16 cellular contexts compared by ENCODE assay signal in genomic region chr1:165795894-165796293, GRCh38. TPM values are rescaled to one million over a fixed set of nuclear protein-coding genes. Genes with fewer than 3 reads are reported as not detected.
A peak's percentile ranks its signal among the peaks of the same experiment; 100 is the strongest.
DNase-seq lines count a peak whose midpoint lies in the region; ATAC-seq and TF ChIP-seq lines count a peak whose summit lies in the region.
"Had no signal": no experiment of that assay in that cellular context is flagged by ENCODE, and none has a peak within 500 bp of the region (broad histone marks: within the 10 kb centered on the region; RNA-seq: fewer than 3 reads in every experiment).

No MANE protein-coding gene starts in this region.

- H3K27ac Mint-ChIP-seq in endodermal cell (peak overlapping the region; percentile 89), T-cell (no peak overlapping the region)
- H3K27ac Mint-ChIP-seq: CD14-positive monocyte; CD8-positive, alpha-beta T cell had no signal

- H3K27me3 ChIP-seq in endodermal cell (ENCODE audit: control insufficient read depth, insufficient read depth, low read length, poor library complexity, severe bottlenecking) = no peaks in the 10 kb centered on the region
- H3K27me3 ChIP-seq: BLaER1 had no signal

- H3K9me3 Mint-ChIP-seq in endodermal cell (peaks cover 14% of the 10 kb centered on the region), T-cell (peaks cover 0 to 9% (median 0%) of the 10 kb centered on the region in 3 donors)
- H3K9me3 Mint-ChIP-seq: CD8-positive, alpha-beta T cell had no signal

- H3K4me1 Mint-ChIP-seq in endodermal cell = peaks cover 8% of the 10 kb centered on the region
- H3K4me1 Mint-ChIP-seq in T-cell = no peaks in the 10 kb centered on the region
- H3K4me1 Mint-ChIP-seq: CD14-positive monocyte had no signal

- H3K9me3 ChIP-seq in endodermal cell (ENCODE audit: control insufficient read depth, low read length) = peaks cover 13% of the 10 kb centered on the region

- H3K4me3 ChIP-seq in endodermal cell (ENCODE audit: low read length) = no peak overlapping the region
- H3K4me3 ChIP-seq: BLaER1 had no signal

- ATAC-seq in GM21576 (IDR thresholded peaks at IDR 0.05; ENCODE audit: unreplicated experiment) = no peak
- ATAC-seq in GM21717 (IDR thresholded peaks at IDR 0.05; ENCODE audit: unreplicated experiment) = no peak
- ATAC-seq in T-cell (replicated peaks in 1 of 4) = no peak
- ATAC-seq: CD8-positive, alpha-beta T cell had no signal

- TF ChIP-seq CTCF in endodermal cell (conservative IDR thresholded peaks at IDR 0.05) = no peak

- H3K27me3 Mint-ChIP-seq in endodermal cell (ENCODE audit: insufficient read depth) (peaks cover 4% of the 10 kb centered on the region), T-cell (peaks cover 18 to 43% of the 10 kb centered on the region in 2 donors)

- H3K9ac ChIP-seq in endodermal cell (ENCODE audit: extremely low read depth, low read length, poor library complexity, severe bottlenecking) = no peak overlapping the region
- H3K9ac ChIP-seq: BLaER1 had no signal

- peak; percentile 23 for DNase-seq in NCI-H82 (lab: John Stamatoyannopoulos, UW)
- DNase-seq in NCI-H82 treated with DMSO at 0.1 percent for 48 hours (lab: John Stamatoyannopoulos, UW; ENCODE audit: unreplicated experiment) = no peak
- peak; percentile 50 for DNase-seq in endodermal cell
- DNase-seq in iPS-NIHi7 (ENCODE audit: extremely low spot score) = peak; percentile 27
- DNase-seq in T-cell = no peak
- DNase-seq: 8988T; Calu3; CD8-positive, alpha-beta T cell; DMS79 treated with DMSO at 0.1 percent for 48 hours; GF-D8; HCEC 1CT had no signal

- peaks cover 5% of the 10 kb centered on the region for H3K4me1 ChIP-seq in endodermal cell (ENCODE audit: control insufficient read depth, insufficient read depth, low read length)

- 67 to 75% methylated on average over 2 of the region's 2 CpGs for WGBS in endodermal cell (ENCODE audit: insufficient coverage in 1 of 2, insufficient read length in 1 of 2), 2 experiments

- POLR2A ChIA-PET in T-cell (lab: Charles Lee) = no interaction called here

- H3K4me3 Mint-ChIP-seq in endodermal cell (no peak overlapping the region), T-cell (no peak overlapping the region)
- H3K4me3 Mint-ChIP-seq: CD14-positive monocyte; CD8-positive, alpha-beta T cell had no signal

- H3K27ac ChIP-seq in endodermal cell (ENCODE audit: low read depth, low read length) = no peak overlapping the region
- H3K27ac ChIP-seq: BLaER1, HL-60 had no signal

- H3K36me3 Mint-ChIP-seq in endodermal cell (ENCODE audit: low read depth) (peaks cover 4% of the 10 kb centered on the region), T-cell (no peaks in the 10 kb centered on the region)
- H3K36me3 Mint-ChIP-seq: CD14-positive monocyte; CD8-positive, alpha-beta T cell had no signal

- CTCF ChIA-PET in T-cell (lab: Charles Lee) = interaction anchor here in 1 of 2 donors (0.5 kb wide), 1 partner anchor 129 kb away, joined by 3 read pairs; no protein-coding TSS in a partner anchor

- no peaks in the 10 kb centered on the region for H3K36me3 ChIP-seq in endodermal cell (ENCODE audit: control insufficient read depth, insufficient read depth, low read length)
- H3K36me3 ChIP-seq: BLaER1 had no signal

RNA-seq across cellular contexts. Expression of gene TMCO1, which starts 27.2 kb away (rescaled TPM):
- total RNA-seq in endodermal cell = 10 to 100 TPM; 76.2 to 79.6 TPM
- polyA plus RNA-seq in endodermal cell (2013, experiment 1 of 2) = 87.7 TPM
- polyA plus RNA-seq in endodermal cell (2013, experiment 2 of 2) = 81.1 TPM
- total RNA-seq in T-cell = 10 to 100 TPM; 36.2 to 67.1 (median 51.4) TPM

RNA-seq across cellular contexts. Expression of gene UCK2, which starts 31.5 kb away (rescaled TPM):
- total RNA-seq in endodermal cell (10 to 100 TPM; 65.8 to 73.6 TPM), T-cell (1 to 10 TPM; 2.8 to 9.0 (median 6.9) TPM)
- 56.3 TPM for polyA plus RNA-seq in endodermal cell (2013, experiment 1 of 2)
- 54.6 TPM for polyA plus RNA-seq in endodermal cell (2013, experiment 2 of 2)

Comparison
In these comparisons a context has a peak if more than half of its experiments do, and no peak if none do; other contexts are left out.
1. DNase-seq: peak in NCI-H82 (single experiment), endodermal cell (single experiment) and iPS-NIHi7 (single experiment); none in NCI-H82 treated with DMSO at 0.1 percent for 48 hours (single experiment) and T-cell (0 of 34).
2. RNA of gene UCK2, which starts 31.5 kb away (total RNA-seq): 65.8 to 73.6 TPM in endodermal cell; 2.8 to 9.0 TPM in T-cell; every median in the first group is over 4 times any median in the second.